In genomic region chr1:20699558-20699957, GRCh38 we compare ENCODE assay signal across 26 cellular contexts. TPM values are rescaled to one million over a fixed set of nuclear protein-coding genes. Genes with fewer than 3 reads are reported as not detected.
DNase-seq lines count a peak whose midpoint lies in the region; TF ChIP-seq lines count a peak whose summit lies in the region.
"Had no signal": no experiment of that assay in that cellular context is flagged by ENCODE, and none has a peak within 500 bp of the region (broad histone marks: within the 10 kb centered on the region; RNA-seq: fewer than 3 reads in every experiment).

No MANE protein-coding gene starts in this region.

- H3K4me3 Mint-ChIP-seq in Caco-2 (ENCODE audit: unreplicated experiment) (peak overlapping the region; percentile 27), endodermal cell (no peak overlapping the region)
- H3K4me3 Mint-ChIP-seq: activated CD4-positive, alpha-beta memory T cell treated with anti-CD3 and anti-CD28 coated beads, Interleukin-2, amount 10 ng/mL, durations not matched to agents 7 days and 5 days had no signal

- no peaks in the 10 kb centered on the region for H3K27me3 ChIP-seq in Caco-2 (replicated peaks; ENCODE audit: control insufficient read depth, insufficient read depth, low read length)
- H3K27me3 ChIP-seq in endodermal cell (ENCODE audit: control insufficient read depth, insufficient read depth, low read length, poor library complexity, severe bottlenecking) = no peaks in the 10 kb centered on the region
- H3K27me3 ChIP-seq in trophoblast cell (ENCODE audit: insufficient read depth, low read length) = no peaks in the 10 kb centered on the region
- H3K27me3 ChIP-seq in MG63 = no peaks in the 10 kb centered on the region
- H3K27me3 ChIP-seq: BLaER1 treated with 17β-estradiol and CSF1 and Interleukin-3, amounts not matched to agents 10 nM and 100 nM; brain microvascular endothelial cell; neutrophil; stomach; thyroid gland had no signal

- no peak overlapping the region for H3K23ac ChIP-seq in trophoblast cell (ENCODE audit: low read length)

- no TSS peak for BruUV-seq in Caco-2 (replicated peaks; lab: Mats Ljungman, UMichigan)

- H3K27ac ChIP-seq in endodermal cell (ENCODE audit: low read depth, low read length) (no peak overlapping the region), trophoblast cell (ENCODE audit: low read depth, low read length) (no peak overlapping the region)
- H3K27ac ChIP-seq: BLaER1 treated with 17β-estradiol and CSF1 and Interleukin-3, amounts not matched to agents 10 nM and 100 nM; brain microvascular endothelial cell; HL-60; neutrophil; SK-N-MC; stomach; thyroid gland had no signal

- H2BK120ac ChIP-seq in trophoblast cell (ENCODE audit: insufficient read depth, low read length, poor library complexity) = no peak overlapping the region

- H3K79me2 ChIP-seq in trophoblast cell (ENCODE audit: control insufficient read depth, insufficient read depth, low read length, poor library complexity) = no peaks in the 10 kb centered on the region

- H3K4me2 ChIP-seq in trophoblast cell (ENCODE audit: low read length) = no peak overlapping the region
- H3K4me2 ChIP-seq: BLaER1 treated with 17β-estradiol and CSF1 and Interleukin-3, amounts not matched to agents 10 nM and 100 nM had no signal

- TF ChIP-seq CTCF in Caco-2 (IDR thresholded peaks at IDR 0.05; ENCODE audit: insufficient read depth in 1 of 2, low read depth in 1 of 2, low read length in 1 of 2, severe bottlenecking in 1 of 2, unreplicated experiment in 1 of 2) (no peak), endodermal cell (conservative IDR thresholded peaks at IDR 0.05) (no peak)

- no peak overlapping the region for H2AFZ ChIP-seq in trophoblast cell (ENCODE audit: insufficient read depth, low read length, poor library complexity)

- CTCF ChIA-PET in Caco-2 (lab: Charles Lee) = interaction anchor here (0.6 to 2.1 kb wide), 2 partner anchors 496 to 823 kb away, joined by 5 to 6 read pairs; no protein-coding TSS in a partner anchor

- no peak overlapping the region for H2AK5ac ChIP-seq in trophoblast cell (ENCODE audit: low read length)

- H2BK5ac ChIP-seq in trophoblast cell (ENCODE audit: low read depth, low read length, poor library complexity) = no peak overlapping the region

- H3K18ac ChIP-seq in trophoblast cell (ENCODE audit: low read length) = no peak overlapping the region

- peaks cover 13% of the 10 kb centered on the region for H3K79me1 ChIP-seq in trophoblast cell (ENCODE audit: low read length)

- intact Hi-C loops in Caco-2 (cut with micrococcal nuclease; ENCODE audit: unreplicated experiment) = loop anchor here (10.0 kb wide), 2 partner anchors 85 to 285 kb away; partner anchors contain the start of gene HP1BP3

- POLR2A ChIA-PET in Caco-2 (lab: Charles Lee) = no interaction called here

- H3K4me1 ChIP-seq in Caco-2 = peaks cover 18% of the 10 kb centered on the region
- no peaks in the 10 kb centered on the region for H3K4me1 ChIP-seq in endodermal cell (ENCODE audit: control insufficient read depth, insufficient read depth, low read length)
- peaks cover 24 to 27% of the 10 kb centered on the region in 2 experiments for H3K4me1 ChIP-seq in trophoblast cell (ENCODE audit: control insufficient read depth in 1 of 2, insufficient read depth in 2 of 2, low read length in 2 of 2)

- no peak overlapping the region for H3K4ac ChIP-seq in trophoblast cell (ENCODE audit: low read depth, low read length)

- H3K4me1 Mint-ChIP-seq in Caco-2 (ENCODE audit: low read depth, unreplicated experiment) (peaks cover 12% of the 10 kb centered on the region), endodermal cell (no peaks in the 10 kb centered on the region)

- H3K27me3 Mint-ChIP-seq in Caco-2 (ENCODE audit: insufficient read depth, unreplicated experiment) = no peaks in the 10 kb centered on the region
- H3K27me3 Mint-ChIP-seq in endodermal cell (ENCODE audit: insufficient read depth) = no peaks in the 10 kb centered on the region

- H2BK12ac ChIP-seq in trophoblast cell (ENCODE audit: low read length) = no peak overlapping the region

- H3K9me3 Mint-ChIP-seq in Caco-2 (ENCODE audit: unreplicated experiment) (no peaks in the 10 kb centered on the region), endodermal cell (no peaks in the 10 kb centered on the region)
- H3K9me3 Mint-ChIP-seq: activated CD4-positive, alpha-beta memory T cell treated with anti-CD3 and anti-CD28 coated beads, Interleukin-2, amount 10 ng/mL, durations not matched to agents 7 days and 5 days had no signal

- H3K4me3 ChIP-seq in Caco-2 (ENCODE audit: low read depth, low read length) (no peak overlapping the region), endodermal cell (ENCODE audit: low read length) (no peak overlapping the region), trophoblast cell (ENCODE audit: low read depth, low read length) (no peak overlapping the region), MG63 (no peak overlapping the region)
- H3K4me3 ChIP-seq: BLaER1 treated with 17β-estradiol and CSF1 and Interleukin-3, amounts not matched to agents 10 nM and 100 nM; GM12878; SK-N-MC; stomach; thyroid gland had no signal

- WGBS in endodermal cell (ENCODE audit: insufficient coverage in 1 of 2, insufficient read length in 1 of 2), 2 experiments = 92 to 94% methylated on average over 5 to 8 of the region's 9 CpGs
- no CpG with 5 or more reads among the region's 9 CpGs for WGBS in trophoblast cell (ENCODE audit: extremely low coverage, insufficient coverage, insufficient read length)

- peak overlapping the region; percentile 69 for H3K27ac Mint-ChIP-seq in Caco-2 (ENCODE audit: unreplicated experiment)
- peak overlapping the region; percentile 37 for H3K27ac Mint-ChIP-seq in endodermal cell
- H3K27ac Mint-ChIP-seq: activated CD4-positive, alpha-beta memory T cell treated with anti-CD3 and anti-CD28 coated beads, Interleukin-2, amount 10 ng/mL, durations not matched to agents 7 days and 5 days had no signal

- H3K36me3 Mint-ChIP-seq in Caco-2 (ENCODE audit: insufficient read depth, unreplicated experiment) = peaks cover 12% of the 10 kb centered on the region
- no peaks in the 10 kb centered on the region for H3K36me3 Mint-ChIP-seq in endodermal cell (ENCODE audit: low read depth)

- H4K12ac ChIP-seq in trophoblast cell (ENCODE audit: low read depth, low read length) = no peak overlapping the region

- no peaks in the 10 kb centered on the region for H3K9me3 ChIP-seq in Caco-2
- H3K9me3 ChIP-seq in endodermal cell (ENCODE audit: control insufficient read depth, low read length) = no peaks in the 10 kb centered on the region
- H3K9me3 ChIP-seq in trophoblast cell (ENCODE audit: insufficient read depth, low read depth, low read length) = no peaks in the 10 kb centered on the region
- no peaks in the 10 kb centered on the region for H3K9me3 ChIP-seq in MG63
- H3K9me3 ChIP-seq: BLaER1 treated with 17β-estradiol and CSF1 and Interleukin-3, amounts not matched to agents 10 nM and 100 nM; neutrophil; stomach; thyroid gland had no signal

- H3K9ac ChIP-seq in endodermal cell (ENCODE audit: extremely low read depth, low read length, poor library complexity, severe bottlenecking) = no peak overlapping the region
- no peak overlapping the region for H3K9ac ChIP-seq in trophoblast cell (ENCODE audit: low read length)

- H4K8ac ChIP-seq in trophoblast cell (ENCODE audit: low read depth, low read length) = no peak overlapping the region

- DNase-seq in Caco-2 (no peak), NCI-H524 treated with DMSO at 0.1 percent for 48 hours (lab: John Stamatoyannopoulos, UW) (peak; percentile 58), endodermal cell (peak; percentile 38), trophoblast cell (peak; percentile 10 to 49), middle frontal gyrus (ENCODE audit: extremely low spot score, low spot score) (no peak), MG63 (no peak), occipital lobe (lab: John Stamatoyannopoulos, UW) (no peak)
- DNase-seq: activated CD4-positive, alpha-beta memory T cell treated with anti-CD3 and anti-CD28 coated beads, Interleukin-2, amount 10 ng/mL, durations not matched to agents 7 days and 5 days; activated CD4-positive, CD25-positive, alpha-beta regulatory T cell treated with anti-CD3 and anti-CD28 coated beads, Interleukin-2, amount 50 U/mL, for 72 hours; activated CD8-positive, alpha-beta memory T cell treated with anti-CD3 and anti-CD28 coated beads, Interleukin-2, amount 50 U/mL, for 48 hours; activated naive CD4-positive, alpha-beta T cell treated with anti-CD3 and anti-CD28 coated beads, Interleukin-2, amount 50 U/mL, for 16 hours; amniotic stem cell; brain microvascular endothelial cell; MV-4-11; NCI-H146; NCI-H2107; NCI-H446 treated with DMSO at 0.1 percent for 48 hours; stimulated activated CD8-positive, alpha-beta memory T cell treated with anti-CD3 and anti-CD28 coated beads, Interleukin-4, amount 100 ng/mL, for 48 hours; stomach; thyroid gland had no signal

- H3K36me3 ChIP-seq in Caco-2 (ENCODE audit: control insufficient read depth, insufficient read depth, low read length) (no peaks in the 10 kb centered on the region), endodermal cell (ENCODE audit: control insufficient read depth, insufficient read depth, low read length) (no peaks in the 10 kb centered on the region), trophoblast cell (ENCODE audit: control insufficient read depth in 1 of 2, insufficient read depth in 2 of 2, low read length in 2 of 2) (no peaks in the 10 kb centered on the region), MG63 (no peaks in the 10 kb centered on the region)
- H3K36me3 ChIP-seq: BLaER1 treated with 17β-estradiol and CSF1 and Interleukin-3, amounts not matched to agents 10 nM and 100 nM; brain microvascular endothelial cell; neutrophil; stomach; thyroid gland had no signal

- no peak overlapping the region for H3K14ac ChIP-seq in trophoblast cell (ENCODE audit: low read length)

- no peak overlapping the region for H4K91ac ChIP-seq in trophoblast cell (ENCODE audit: low read depth, low read length)

RNA-seq across cellular contexts. Expression of gene KIF17, which starts 18.2 kb away (rescaled TPM):
- total RNA-seq in Caco-2 (2022) = 1.3 and 1.5 TPM in 2 replicates
- 1 to 10 TPM; 4.2 to 8.0 TPM for total RNA-seq in endodermal cell
- polyA plus RNA-seq in endodermal cell (2013, experiment 1 of 2) = 7.4 TPM
- polyA plus RNA-seq in endodermal cell (2013, experiment 2 of 2) = 5.7 TPM
- 1.4 TPM in 2 replicates for polyA plus RNA-seq in trophoblast cell (2013)
- total RNA-seq in MG63 (2014; rRNA removed; shearing (Covaris generic); ENCODE audit: low replicate concordance) = 0.03 TPM in 1 of 2 replicates, not detected in the other
- 4.4 TPM for total RNA-seq in occipital lobe
- total RNA-seq: activated CD4-positive, alpha-beta memory T cell treated with anti-CD3 and anti-CD28 coated beads, Interleukin-2, amount 10 ng/mL, durations not matched to agents 7 days and 5 days; T-helper 1 cell treated with Interleukin-12 subunit alpha and Interleukin-12 subunit beta and Interleukin-4 antibody, amounts not matched to agents 30 ng/mL and 1 ng/mL, for 36 hours had no signal

RNA-seq across cellular contexts. Expression of gene SH2D5, which starts 32.9 kb away (rescaled TPM):
- total RNA-seq in Caco-2 (2022) = 2.8 and 3.5 TPM in 2 replicates
- 1 to 10 TPM; 4.0 to 5.0 TPM for total RNA-seq in endodermal cell
- 6.6 TPM for polyA plus RNA-seq in endodermal cell (2013, experiment 1 of 2)
- 5.1 TPM for polyA plus RNA-seq in endodermal cell (2013, experiment 2 of 2)
- 2.9 and 3.1 TPM in 2 replicates for polyA plus RNA-seq in trophoblast cell (2013)
- 1.7 and 2.4 TPM in 2 replicates for total RNA-seq in MG63 (2014; rRNA removed; shearing (Covaris generic); ENCODE audit: low replicate concordance)
- total RNA-seq in occipital lobe = 0.62 TPM

RNA-seq across cellular contexts. Expression of gene DDOST, which starts 38.4 kb away (rescaled TPM):
- 332 and 339 TPM in 2 replicates for total RNA-seq in Caco-2 (2022)
- 100 to 1,000 TPM; 252 to 280 TPM for total RNA-seq in endodermal cell
- polyA plus RNA-seq in endodermal cell (2013, experiment 1 of 2) = 170 TPM
- polyA plus RNA-seq in endodermal cell (2013, experiment 2 of 2) = 153 TPM
- polyA plus RNA-seq in trophoblast cell (2013) = 241 and 250 TPM in 2 replicates
- 307 and 434 TPM in 2 replicates for total RNA-seq in MG63 (2014; rRNA removed; shearing (Covaris generic); ENCODE audit: low replicate concordance)
- total RNA-seq in occipital lobe = 90.0 TPM

Comparison
In these comparisons a context has a peak if more than half of its experiments do, and no peak if none do; other contexts are left out.
1. DNase-seq: peak in NCI-H524 treated with DMSO at 0.1 percent for 48 hours (single experiment), endodermal cell (single experiment) and trophoblast cell (2 of 2); none in Caco-2 (0 of 2), middle frontal gyrus (single experiment), MG63 (single experiment) and occipital lobe (single experiment).